ENCODE assay signal across 21 cellular contexts in genomic region chr2:183166210-183166609, GRCh38. TPM values are rescaled to one million over a fixed set of nuclear protein-coding genes. Genes with fewer than 3 reads are reported as not detected.
DNase-seq lines count a peak whose midpoint lies in the region; ATAC-seq, FAIRE-seq and TF ChIP-seq lines count a peak whose summit lies in the region.
"Had no signal": no experiment of that assay in that cellular context is flagged by ENCODE, and none has a peak within 500 bp of the region (broad histone marks: within the 10 kb centered on the region; RNA-seq: fewer than 3 reads in every experiment).

No MANE protein-coding gene starts in this region.

- TF ChIP-seq EP300 in K562 (IDR thresholded peaks at IDR 0.05; ENCODE audit: low read length), result no peak

- FAIRE-seq in D721Med (lab: Jason Lieb, UNC) (peak; percentile 44), GM18507 (lab: Jason Lieb, UNC) (peak; percentile 38), K562 (lab: Jason Lieb, UNC) (no peak)
- FAIRE-seq: A204.1, GM12878, H54 had no signal

- no TSS peak for BruUV-seq in K562 (replicated peaks; lab: Mats Ljungman, UMichigan)

- H3K9me3 ChIP-seq in K562 (replicated peaks; ENCODE audit: control insufficient read depth, insufficient read depth, low read depth, low read length), result no peaks in the 10 kb centered on the region
- H3K9me3 ChIP-seq: Caco-2, HAP-1 had no signal

- no peak overlapping the region for H2AFZ ChIP-seq in K562 (ENCODE audit: low read depth, low read length)
- H2AFZ ChIP-seq: GM23248 had no signal

- TF ChIP-seq CTCF in D721Med (IDR thresholded peaks at IDR 0.05; ENCODE audit: insufficient read depth, missing control alignments) (no peak), K562 (IDR thresholded peaks at IDR 0.05 in 2 of 3, conservative IDR thresholded peaks at IDR 0.05 in 1 of 3; ENCODE audit: insufficient read depth in 2 of 3, low read depth in 1 of 3, low read length in 3 of 3) (no peak)

- CTCF ChIA-PET in K562 (lab: Yijun Ruan, JAX; ENCODE audit: low intra/inter-chr PET ratio), result no interaction called here

- H3K79me2 ChIP-seq in K562 (ENCODE audit: control insufficient read depth, insufficient read depth, low read length), result peaks cover 21% of the 10 kb centered on the region; the same call in 2 of the 3 replicates

- H3K9me1 ChIP-seq in K562 (ENCODE audit: control insufficient read depth, insufficient read depth, low read length), result no peaks in the 10 kb centered on the region

- POLR2A ChIA-PET in K562 (lab: Yijun Ruan, JAX), result no interaction called here

- no peak overlapping the region for H3K27ac Mint-ChIP-seq in activated naive CD4-positive, alpha-beta T cell treated with anti-CD3 and anti-CD28 coated beads, Interleukin-2, amount 50 U/mL, for 72 hours
- H3K27ac Mint-ChIP-seq: B cell; CD4-positive, CD25-positive, alpha-beta regulatory T cell; CD8-positive, alpha-beta T cell had no signal

- no peak overlapping the region for H3K4me3 ChIP-seq in K562
- H3K4me3 ChIP-seq: BLaER1, GM12878, GM23248, HAP-1 had no signal

- no peak for ATAC-seq in K562
- no peak for ATAC-seq in activated naive CD4-positive, alpha-beta T cell treated with anti-CD3 and anti-CD28 coated beads, Interleukin-2, amount 50 U/mL, for 72 hours
- ATAC-seq in HG03175 (IDR thresholded peaks at IDR 0.05; ENCODE audit: unreplicated experiment), result no peak
- ATAC-seq: CD8-positive, alpha-beta T cell; GM12878 had no signal

- no peak overlapping the region for H3K4me2 ChIP-seq in K562 (ENCODE audit: insufficient read depth, low read length)
- H3K4me2 ChIP-seq: BLaER1 had no signal

- peaks cover 41% of the 10 kb centered on the region for H3K36me3 ChIP-seq in K562 (ENCODE audit: control insufficient read depth, insufficient read depth, low read length)

- TF ChIP-seq POLR2A in K562 (conservative IDR thresholded peaks at IDR 0.05), result no peak; the same call in 1 of the 2 replicates

- H3K9ac ChIP-seq in K562 (ENCODE audit: insufficient read depth in 1 of 2, low read depth in 2 of 2, low read length in 2 of 2), result no peak overlapping the region
- H3K9ac ChIP-seq: BLaER1, GM23248 had no signal

- DNase-seq in D721Med (ENCODE audit: insufficient read length, low spot score) (no peak), GM18507 (ENCODE audit: extremely low spot score, insufficient read length, low read depth) (no peak), K562 (ENCODE audit: extremely low read depth in 1 of 4, low spot score in 3 of 4) (no peak), GM19240 (ENCODE audit: insufficient read length, low spot score) (no peak)
- DNase-seq in activated naive CD4-positive, alpha-beta T cell treated with anti-CD3 and anti-CD28 coated beads, Interleukin-2, amount 50 U/mL, for 72 hours (ENCODE audit: low spot score in 2 of 2), result no peak
- DNase-seq: Caco-2; CD4-positive, CD25-positive, alpha-beta regulatory T cell; CD8-positive, alpha-beta T cell; DMS 273 treated with DMSO at 0.1 percent for 48 hours; DMS79; EL; GDM1; GM23248 had no signal

- no peaks in the 10 kb centered on the region for H4K20me1 ChIP-seq in K562 (replicated peaks; ENCODE audit: control insufficient read depth, insufficient read depth, low read length)
- H4K20me1 ChIP-seq: BLaER1 had no signal

- no peaks in the 10 kb centered on the region for H3K27me3 ChIP-seq in K562 (ENCODE audit: control insufficient read depth in 2 of 2, insufficient read depth in 2 of 2, low read length in 2 of 2)
- H3K27me3 ChIP-seq: BLaER1 had no signal

- in situ Hi-C loops in K562 (cut with MboI), result no loop called here

- TF ChIP-seq RAD21 in K562 (CRISPR knock-in tag; conservative IDR thresholded peaks at IDR 0.05 in 1 of 2, IDR thresholded peaks at IDR 0.05 in 1 of 2), result no peak

- no peaks in the 10 kb centered on the region for H3K4me1 ChIP-seq in K562 (replicated peaks in 1 of 2; ENCODE audit: control insufficient read depth in 2 of 2, insufficient read depth in 2 of 2, low read length in 2 of 2)
- H3K4me1 ChIP-seq: BLaER1, Caco-2 had no signal

- H3K36me3 Mint-ChIP-seq in activated naive CD4-positive, alpha-beta T cell treated with anti-CD3 and anti-CD28 coated beads, Interleukin-2, amount 50 U/mL, for 72 hours, result peaks cover 37 to 75% of the 10 kb centered on the region in 2 donors

- no peak overlapping the region for H3K27ac ChIP-seq in K562 (ENCODE audit: extremely low read depth, low read depth, low read length)
- H3K27ac ChIP-seq: BLaER1, C4-2B, GM23248 had no signal

- WGBS in K562 (ENCODE audit: insufficient coverage, low coverage, missing lambda C conversion rate), result 89% methylated on average over 3 of the region's 3 CpGs

- H3K9me3 Mint-ChIP-seq in activated naive CD4-positive, alpha-beta T cell treated with anti-CD3 and anti-CD28 coated beads, Interleukin-2, amount 50 U/mL, for 72 hours, result peaks cover 0 to 18% of the 10 kb centered on the region in 2 donors

- intact Hi-C loops in K562 (cut with micrococcal nuclease), result no loop called here

TF ChIP-seq in K562, 482 proteins besides CTCF, POLR2A, EP300 and RAD21 (continues in another document):
- TF ChIP-seq SAFB (IDR thresholded peaks at IDR 0.05; ENCODE audit: borderline replicate concordance, low read depth, low read length) (no peak), MED1 (CRISPR knock-in tag; IDR thresholded peaks at IDR 0.05; ENCODE audit: borderline replicate concordance) (no peak), MITF (IDR thresholded peaks at IDR 0.05) (no peak), THAP7 (CRISPR knock-in tag; IDR thresholded peaks at IDR 0.05) (no peak), RBM25 (IDR thresholded peaks at IDR 0.05; ENCODE audit: low read depth, low read length, severe bottlenecking) (peak; percentile 42), MLX (CRISPR knock-in tag; conservative IDR thresholded peaks at IDR 0.05) (no peak), ZFP30 (CRISPR knock-in tag; IDR thresholded peaks at IDR 0.05; ENCODE audit: borderline replicate concordance) (no peak), C11orf30 (IDR thresholded peaks at IDR 0.05; ENCODE audit: low read depth) (no peak), ZSCAN32 (CRISPR knock-in tag; IDR thresholded peaks at IDR 0.05) (no peak), ELF2 (CRISPR knock-in tag; IDR thresholded peaks at IDR 0.05) (no peak), SREBF1 (IDR thresholded peaks at IDR 0.05; ENCODE audit: borderline replicate concordance, low read depth, low read length) (no peak), NFXL1 (CRISPR knock-in tag; IDR thresholded peaks at IDR 0.05) (no peak), ZNF146 (CRISPR knock-in tag; IDR thresholded peaks at IDR 0.05; ENCODE audit: unreplicated experiment) (peak; percentile 98), MTA2 (IDR thresholded peaks at IDR 0.05; ENCODE audit: low read depth) (no peak), POLR3A (IDR thresholded peaks at IDR 0.05; ENCODE audit: borderline replicate concordance, extremely low read depth, insufficient read depth, insufficient read length) (no peak), ZNF140 (CRISPR knock-in tag; IDR thresholded peaks at IDR 0.05) (no peak)

RNA-seq across cellular contexts. Expression of gene NUP35, which starts 42.0 kb away (rescaled TPM):
- 79.4 and 89.0 TPM in 2 replicates for total RNA-seq in K562 (2011; cell fraction: chromatin; rRNA removed; ENCODE audit: low replicate concordance)
- total RNA-seq in K562 (2011; cell fraction: nucleolus; rRNA removed), result 48.5 and 56.7 TPM in 2 replicates
- 55.7 and 81.4 TPM in 2 replicates for total RNA-seq in K562 (2011; cell fraction: nucleoplasm; rRNA removed)
- total RNA-seq in K562 (2014; rRNA removed), result 24.5 and 26.2 TPM in 2 replicates
- total RNA-seq in K562 (2014; rRNA removed; fragmentation: Illumina TruSeq; extraction: Trizol), result 61.1 and 70.5 TPM in 2 replicates
- total RNA-seq in K562 (2015; rRNA removed; fragmentation: Illumina TruSeq; extraction: Trizol), result 53.8 and 54.4 TPM in 2 replicates
- 38.5 and 46.8 TPM in 2 replicates for total RNA-seq in K562 (2021)
- 40.1 and 51.1 TPM in 2 replicates for polyA plus RNA-seq in K562 (2011; rRNA removed)
- polyA plus RNA-seq in K562 (2011; cell fraction: cytosol; rRNA removed), result 19.4 and 22.3 TPM in 2 replicates
- 39.0 and 39.6 TPM in 2 replicates for polyA plus RNA-seq in K562 (2011; cell fraction: nucleus; rRNA removed)
- polyA plus RNA-seq in K562 (2012), result 19.6 and 24.1 TPM in 2 replicates
- polyA plus RNA-seq in K562 (2014; fragmentation: Illumina TruSeq; extraction: Trizol), result 39.2 and 43.7 TPM in 2 replicates
- polyA plus RNA-seq in K562 (2014; fragmentation: Nextera tagmentation; extraction: Ambion mirVana), result 10 to 100 TPM; 71.0 to 78.2 TPM
- polyA plus RNA-seq in K562 (2014; rRNA removed), result 29.6 and 34.2 TPM in 2 replicates
- polyA minus RNA-seq in K562 (2011; rRNA and poly(A)+ RNA removed), result 57.8 and 64.5 TPM in 2 replicates
- polyA minus RNA-seq in K562 (2011; cell fraction: cytosol; rRNA and poly(A)+ RNA removed), result 19.7 and 22.8 TPM in 2 replicates
- polyA minus RNA-seq in K562 (2011; cell fraction: nucleus; rRNA and poly(A)+ RNA removed), result 54.1 and 81.1 TPM in 2 replicates
- 10 to 100 TPM; 28.7 to 35.0 TPM for total RNA-seq in activated naive CD4-positive, alpha-beta T cell treated with anti-CD3 and anti-CD28 coated beads, Interleukin-2, amount 50 U/mL, for 72 hours
